In the genomic region with DNA sequence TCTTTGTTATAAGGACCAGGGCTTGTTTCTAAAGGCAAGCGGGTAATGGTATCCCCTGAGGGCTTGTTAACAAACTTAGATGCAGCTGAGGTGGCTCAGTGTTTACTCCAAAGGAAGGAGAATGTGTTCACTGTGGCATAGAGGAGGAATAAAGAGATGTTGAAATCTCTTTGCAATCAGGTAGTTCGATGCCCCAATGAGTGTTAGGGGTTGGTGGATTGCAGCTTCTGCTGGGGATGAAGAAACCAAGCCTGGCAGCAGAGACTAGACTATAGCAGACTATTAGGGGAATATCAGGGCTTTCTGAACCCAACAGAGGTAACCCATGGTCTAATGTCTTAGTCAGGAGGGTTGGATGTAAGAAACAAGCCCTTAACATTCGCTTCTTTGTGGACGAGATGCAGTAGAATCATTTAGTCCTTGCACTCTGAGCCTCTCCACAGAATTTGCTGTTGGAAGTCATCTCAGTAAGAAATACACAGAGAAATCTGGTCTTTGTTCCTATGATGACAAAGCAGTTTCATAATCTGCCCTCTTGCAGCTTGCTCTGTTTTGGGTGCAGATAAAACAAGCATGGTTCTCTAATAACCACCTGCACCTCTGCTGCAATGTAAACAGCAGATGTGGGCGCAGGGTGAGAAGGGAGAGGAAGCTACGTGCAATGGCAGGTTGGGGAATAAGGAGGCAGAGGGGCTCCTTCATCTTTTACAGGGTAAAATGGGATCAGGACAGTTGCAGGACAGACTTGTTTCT, we compare ENCODE assay signal across 2 cellular contexts.
TF ChIP-seq lines count a peak whose summit lies in the region.

No MANE protein-coding gene starts in this region.

TF ChIP-seq in IMR-90, 13 proteins besides CTCF, POLR2A, EP300 and RAD21 (continued from another document):
- TF ChIP-seq MAFK (IDR thresholded peaks at IDR 0.05; ENCODE audit: low read depth, low read length) (no peak), CEBPB (IDR thresholded peaks at IDR 0.05; ENCODE audit: low read depth, low read length) (no peak)
- TF ChIP-seq, protein P1, sequence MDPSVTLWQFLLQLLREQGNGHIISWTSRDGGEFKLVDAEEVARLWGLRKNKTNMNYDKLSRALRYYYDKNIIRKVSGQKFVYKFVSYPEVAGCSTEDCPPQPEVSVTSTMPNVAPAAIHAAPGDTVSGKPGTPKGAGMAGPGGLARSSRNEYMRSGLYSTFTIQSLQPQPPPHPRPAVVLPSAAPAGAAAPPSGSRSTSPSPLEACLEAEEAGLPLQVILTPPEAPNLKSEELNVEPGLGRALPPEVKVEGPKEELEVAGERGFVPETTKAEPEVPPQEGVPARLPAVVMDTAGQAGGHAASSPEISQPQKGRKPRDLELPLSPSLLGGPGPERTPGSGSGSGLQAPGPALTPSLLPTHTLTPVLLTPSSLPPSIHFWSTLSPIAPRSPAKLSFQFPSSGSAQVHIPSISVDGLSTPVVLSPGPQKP (IDR thresholded peaks at IDR 0.05; ENCODE audit: borderline replicate concordance, low read depth, low read length): no peak

TF ChIP-seq in liver, 16 proteins besides CTCF, POLR2A, EP300 and RAD21 (continued from another document):
- TF ChIP-seq, protein P2, sequence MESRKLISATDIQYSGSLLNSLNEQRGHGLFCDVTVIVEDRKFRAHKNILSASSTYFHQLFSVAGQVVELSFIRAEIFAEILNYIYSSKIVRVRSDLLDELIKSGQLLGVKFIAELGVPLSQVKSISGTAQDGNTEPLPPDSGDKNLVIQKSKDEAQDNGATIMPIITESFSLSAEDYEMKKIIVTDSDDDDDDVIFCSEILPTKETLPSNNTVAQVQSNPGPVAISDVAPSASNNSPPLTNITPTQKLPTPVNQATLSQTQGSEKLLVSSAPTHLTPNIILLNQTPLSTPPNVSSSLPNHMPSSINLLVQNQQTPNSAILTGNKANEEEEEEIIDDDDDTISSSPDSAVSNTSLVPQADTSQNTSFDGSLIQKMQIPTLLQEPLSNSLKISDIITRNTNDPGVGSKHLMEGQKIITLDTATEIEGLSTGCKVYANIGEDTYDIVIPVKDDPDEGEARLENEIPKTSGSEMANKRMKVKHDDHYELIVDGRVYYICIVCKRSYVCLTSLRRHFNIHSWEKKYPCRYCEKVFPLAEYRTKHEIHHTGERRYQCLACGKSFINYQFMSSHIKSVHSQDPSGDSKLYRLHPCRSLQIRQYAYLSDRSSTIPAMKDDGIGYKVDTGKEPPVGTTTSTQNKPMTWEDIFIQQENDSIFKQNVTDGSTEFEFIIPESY (IDR thresholded peaks at IDR 0.05): no peak
- TF ChIP-seq, protein P3, sequence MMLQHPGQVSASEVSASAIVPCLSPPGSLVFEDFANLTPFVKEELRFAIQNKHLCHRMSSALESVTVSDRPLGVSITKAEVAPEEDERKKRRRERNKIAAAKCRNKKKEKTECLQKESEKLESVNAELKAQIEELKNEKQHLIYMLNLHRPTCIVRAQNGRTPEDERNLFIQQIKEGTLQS (IDR thresholded peaks at IDR 0.05): no peak
- TF ChIP-seq SP1 (IDR thresholded peaks at IDR 0.05) (peak; percentile 44), HNF4G (IDR thresholded peaks at IDR 0.05) (no peak), TAF1 (conservative IDR thresholded peaks at IDR 0.05) (no peak), GABPA (IDR thresholded peaks at IDR 0.05 in 1 of 2, conservative IDR thresholded peaks at IDR 0.05 in 1 of 2) (no peak), JUND (IDR thresholded peaks at IDR 0.05) (peak in 1 of 2 donors; percentile 15), FOXA2 (IDR thresholded peaks at IDR 0.05) (peak; percentile 90), FOXA1 (IDR thresholded peaks at IDR 0.05) (peak; percentile 80)
- TF ChIP-seq, protein P4, sequence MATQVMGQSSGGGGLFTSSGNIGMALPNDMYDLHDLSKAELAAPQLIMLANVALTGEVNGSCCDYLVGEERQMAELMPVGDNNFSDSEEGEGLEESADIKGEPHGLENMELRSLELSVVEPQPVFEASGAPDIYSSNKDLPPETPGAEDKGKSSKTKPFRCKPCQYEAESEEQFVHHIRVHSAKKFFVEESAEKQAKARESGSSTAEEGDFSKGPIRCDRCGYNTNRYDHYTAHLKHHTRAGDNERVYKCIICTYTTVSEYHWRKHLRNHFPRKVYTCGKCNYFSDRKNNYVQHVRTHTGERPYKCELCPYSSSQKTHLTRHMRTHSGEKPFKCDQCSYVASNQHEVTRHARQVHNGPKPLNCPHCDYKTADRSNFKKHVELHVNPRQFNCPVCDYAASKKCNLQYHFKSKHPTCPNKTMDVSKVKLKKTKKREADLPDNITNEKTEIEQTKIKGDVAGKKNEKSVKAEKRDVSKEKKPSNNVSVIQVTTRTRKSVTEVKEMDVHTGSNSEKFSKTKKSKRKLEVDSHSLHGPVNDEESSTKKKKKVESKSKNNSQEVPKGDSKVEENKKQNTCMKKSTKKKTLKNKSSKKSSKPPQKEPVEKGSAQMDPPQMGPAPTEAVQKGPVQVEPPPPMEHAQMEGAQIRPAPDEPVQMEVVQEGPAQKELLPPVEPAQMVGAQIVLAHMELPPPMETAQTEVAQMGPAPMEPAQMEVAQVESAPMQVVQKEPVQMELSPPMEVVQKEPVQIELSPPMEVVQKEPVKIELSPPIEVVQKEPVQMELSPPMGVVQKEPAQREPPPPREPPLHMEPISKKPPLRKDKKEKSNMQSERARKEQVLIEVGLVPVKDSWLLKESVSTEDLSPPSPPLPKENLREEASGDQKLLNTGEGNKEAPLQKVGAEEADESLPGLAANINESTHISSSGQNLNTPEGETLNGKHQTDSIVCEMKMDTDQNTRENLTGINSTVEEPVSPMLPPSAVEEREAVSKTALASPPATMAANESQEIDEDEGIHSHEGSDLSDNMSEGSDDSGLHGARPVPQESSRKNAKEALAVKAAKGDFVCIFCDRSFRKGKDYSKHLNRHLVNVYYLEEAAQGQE (IDR thresholded peaks at IDR 0.05): no peak
